In the genomic region with DNA sequence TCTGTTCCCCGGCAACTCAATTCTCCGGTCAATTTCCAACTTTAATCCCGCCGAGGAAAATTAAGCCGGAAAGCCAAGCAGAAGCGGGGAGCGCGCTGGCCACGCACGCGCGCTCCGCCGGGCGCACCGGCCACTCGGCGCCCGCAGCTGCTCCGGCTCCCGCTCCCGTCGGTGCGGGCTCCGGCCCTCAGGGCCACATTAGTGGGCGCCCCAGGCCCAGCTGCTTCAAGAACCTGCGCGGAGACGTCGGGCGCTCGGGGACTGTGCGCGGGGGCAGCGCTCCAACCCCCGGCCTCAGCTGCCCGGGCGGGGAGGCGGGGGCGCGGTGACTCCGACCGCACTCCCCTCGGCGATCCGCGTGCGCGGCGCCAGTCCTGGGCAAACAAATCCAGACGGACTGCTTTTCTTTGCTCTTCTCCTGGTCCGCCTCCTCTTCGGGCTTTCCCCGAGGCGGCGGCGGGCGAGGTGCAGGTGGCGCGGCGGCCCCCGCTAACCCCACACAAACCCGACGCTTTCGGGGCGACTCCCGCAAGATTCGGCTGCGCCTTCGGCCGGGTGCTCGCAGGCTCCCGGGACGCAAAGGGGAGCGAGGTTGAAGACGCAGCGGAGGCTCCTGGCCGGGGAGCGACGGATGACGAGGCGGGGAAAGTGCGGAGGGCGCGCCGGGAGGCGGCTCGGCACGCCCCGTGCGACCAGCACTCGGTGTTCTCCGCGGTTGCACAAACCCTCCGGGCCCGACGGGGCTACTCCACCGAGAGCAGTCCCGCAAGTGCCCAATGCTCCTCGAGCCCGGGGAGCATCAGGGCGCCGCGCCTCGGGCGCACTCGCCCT, we compare ENCODE assay signal across 8 cellular contexts. TPM values are rescaled to one million over a fixed set of nuclear protein-coding genes. Genes with fewer than 3 reads are reported as not detected.
DNase-seq lines count a peak whose midpoint lies in the region; ATAC-seq and TF ChIP-seq lines count a peak whose summit lies in the region.
"Not testable (repeated sequence)": the region's sequence is repeated elsewhere in the genome, so short reads cannot be mapped to it uniquely, and the experiment has no call there.

No MANE protein-coding gene starts in this region.

- H3K27ac Mint-ChIP-seq in H9 = not testable (repeated sequence)
- peak overlapping the region; percentile 78 to 99 (median 98) for H3K27ac Mint-ChIP-seq in nephron

- not testable (repeated sequence) for H3K56ac ChIP-seq in H9 (ENCODE audit: insufficient read length, low read depth, low read length)

- not testable (repeated sequence) for TF ChIP-seq CTCF in H9 (conservative IDR thresholded peaks at IDR 0.05); LNCaP clone FGC (IDR thresholded peaks at IDR 0.05; ENCODE audit: control insufficient read depth, extremely low read depth, insufficient read depth); WI38 (IDR thresholded peaks at IDR 0.05; ENCODE audit: low read depth, low read length); breast epithelium (IDR thresholded peaks at IDR 0.05); nephron (IDR thresholded peaks at IDR 0.05; ENCODE audit: unreplicated experiment in 3 of 3)

- DNase-seq in Daoy (ENCODE audit: low read depth) (peak; percentile 64), breast epithelium (ENCODE audit: low spot score in 2 of 2) (peak; percentile 40 to 60), left cardiac atrium (peak; percentile 74), substantia nigra (lab: John Stamatoyannopoulos, UW) (peak in 35 of 49 donors; percentile 14 to 64 (median 31))
- DNase-seq in H9; LNCaP clone FGC (ENCODE audit: low read depth): not testable (repeated sequence)

- H4K5ac ChIP-seq in H9 (ENCODE audit: insufficient read length, low read depth, low read length) = not testable (repeated sequence)

- H3T11ph ChIP-seq in H9 (ENCODE audit: low read length) = not testable (repeated sequence)

- H3K14ac ChIP-seq in H9 (ENCODE audit: insufficient read depth, low read length) = peak overlapping the region; percentile 84

- H3K4me1 Mint-ChIP-seq in H9 (peaks cover 9 to 13% of the 10 kb centered on the region in 2 experiments), nephron (peaks cover 21% of the 10 kb centered on the region)

- peaks cover 21% of the 10 kb centered on the region for H3K27me3 Mint-ChIP-seq in H9 (ENCODE audit: low read depth)
- not testable (repeated sequence) for H3K27me3 Mint-ChIP-seq in nephron (ENCODE audit: low read depth)

- H3K36me3 ChIP-seq in breast epithelium = not testable (repeated sequence)

- H3K79me2 ChIP-seq in H9 (ENCODE audit: insufficient read depth, low read length) = peaks cover 38% of the 10 kb centered on the region; the same call in 1 of the 2 replicates

- peak overlapping the region; percentile 63 for H3K4me2 ChIP-seq in H9 (ENCODE audit: insufficient read depth, insufficient read length, low read length)

- not testable (repeated sequence) for H3K4ac ChIP-seq in H9 (ENCODE audit: low read depth, low read length)

- intact Hi-C loops in breast epithelium (cut with DNase I; ENCODE audit: low total_unique reads) = not testable (repeated sequence)
- intact Hi-C loops in left cardiac atrium (cut with DNase I) = loop anchor here (10.0 kb wide), 2 partner anchors 74 to 164 kb away; no protein-coding TSS in a partner anchor

- WGBS in H9 (ENCODE audit: extremely low coverage, insufficient read length, low lambda C conversion rate) = no CpG with 5 or more reads among the region's 107 CpGs

- not testable (repeated sequence) for H4K8ac ChIP-seq in H9 (replicated peaks; ENCODE audit: insufficient read length, low read depth, low read length)

- H3K27ac ChIP-seq in H9 (ENCODE audit: insufficient read length, low read depth, low read length) = not testable (repeated sequence)
- H3K27ac ChIP-seq in breast epithelium = peak overlapping the region; percentile 92 to 93
- peak overlapping the region; percentile 72 for H3K27ac ChIP-seq in substantia nigra (ENCODE audit: low read depth, low read length, poor library complexity, severe bottlenecking)

- not testable (repeated sequence) for H4K20me1 ChIP-seq in H9 (ENCODE audit: control insufficient read depth, insufficient read depth, insufficient read length)

- H3K18ac ChIP-seq in H9 (ENCODE audit: insufficient read length, low read depth, low read length) = peak overlapping the region; percentile 86

- not testable (repeated sequence) for H3K4me1 ChIP-seq in H9 (ENCODE audit: insufficient read depth, low read length); breast epithelium

- H3K4me3 ChIP-seq in LNCaP clone FGC (ENCODE audit: low read depth, low read length) (peak overlapping the region; percentile 67), WI38 (ENCODE audit: low read depth, low read length) (peak overlapping the region; percentile 88), breast epithelium (peak overlapping the region; percentile 80 to 90 (median 84))

- H2BK12ac ChIP-seq in H9 (ENCODE audit: insufficient read length, low read depth, low read length) = not testable (repeated sequence)

- not testable (repeated sequence) for H3K9me3 Mint-ChIP-seq in H9, nephron

- H2BK120ac ChIP-seq in H9 (ENCODE audit: low read depth, low read length, poor library complexity, severe bottlenecking) = not testable (repeated sequence)

- peak; percentile 31 to 52 for ATAC-seq in left cardiac atrium

- peak overlapping the region; percentile 97 to 100; a peak in 4 of 5 replicates for H3K4me3 Mint-ChIP-seq in H9
- H3K4me3 Mint-ChIP-seq in nephron = peak overlapping the region; percentile 99 to 100 (median 99)

- H3K27me3 ChIP-seq in H9 (ENCODE audit: insufficient read depth, low read length); breast epithelium: not testable (repeated sequence)

- H2AK5ac ChIP-seq in H9 (ENCODE audit: insufficient read length, low read length) = not testable (repeated sequence)

- H4K91ac ChIP-seq in H9 (ENCODE audit: insufficient read length, low read depth, low read length) = peak overlapping the region; percentile 89

- not testable (repeated sequence) for H2BK15ac ChIP-seq in H9 (ENCODE audit: low read depth, low read length)

- not testable (repeated sequence) for H2AFZ ChIP-seq in H9 (ENCODE audit: low read length)

- TF ChIP-seq POLR2A in breast epithelium (IDR thresholded peaks at IDR 0.05) = not testable (repeated sequence)

- H3K9me3 ChIP-seq in H9 (ENCODE audit: control insufficient read depth, low read depth, low read length); breast epithelium: not testable (repeated sequence)

- not testable (repeated sequence) for H2BK5ac ChIP-seq in H9 (ENCODE audit: insufficient read length, low read length)

- H3K36me3 Mint-ChIP-seq in H9 (ENCODE audit: insufficient read depth in 1 of 3, low read depth in 3 of 3); nephron (ENCODE audit: low read depth): not testable (repeated sequence)

- not testable (repeated sequence) for H3K79me1 ChIP-seq in H9 (ENCODE audit: insufficient read depth, low read depth, low read length, poor library complexity, severe bottlenecking)

- H3K9ac ChIP-seq in H9 (ENCODE audit: extremely low read depth, insufficient read length, low read length) = peak overlapping the region; percentile 91

- H2BK20ac ChIP-seq in H9 (ENCODE audit: low read depth, low read length, poor library complexity, severe bottlenecking) = not testable (repeated sequence)

- H3K23ac ChIP-seq in H9 (ENCODE audit: insufficient read length, low read depth, low read length) = not testable (repeated sequence)

- H3K23me2 ChIP-seq in H9 (ENCODE audit: insufficient read length, low read depth, low read length, poor library complexity, severe bottlenecking) = peaks cover 11% of the 10 kb centered on the region

RNA-seq across cellular contexts. Expression of gene TLE1, which starts 0.9 kb away (rescaled TPM):
- total RNA-seq in Daoy (2014; rRNA removed; shearing (Covaris generic)) = 11.3 and 18.5 TPM in 2 replicates
- 75.1 and 79.3 TPM in 2 replicates for total RNA-seq in H9 (2021)
- 10 to 100 TPM; 41.1 to 52.1 (median 47.4) TPM for total RNA-seq in breast epithelium
- 10 to 100 TPM; 15.0 to 15.2 TPM for total RNA-seq in left cardiac atrium
